In genomic region chr9:124040186-124040920, GRCh38 we compare ENCODE assay signal across 9 cellular contexts. TPM values are rescaled to one million over a fixed set of nuclear protein-coding genes. Genes with fewer than 3 reads are reported as not detected.
DNase-seq lines count a peak whose midpoint lies in the region; ATAC-seq, FAIRE-seq and TF ChIP-seq lines count a peak whose summit lies in the region.
"Had no signal": no experiment of that assay in that cellular context is flagged by ENCODE, and none has a peak within 500 bp of the region (broad histone marks: within the 10 kb centered on the region; RNA-seq: fewer than 3 reads in every experiment).

No MANE protein-coding gene starts in this region.

- H3F3A ChIP-seq in DOHH2 (ENCODE audit: control insufficient read depth, insufficient read depth) (no peaks in the 10 kb centered on the region), MM.1S (ENCODE audit: insufficient read depth, low read length) (no peaks in the 10 kb centered on the region)

- H2AFZ ChIP-seq in MM.1S (ENCODE audit: low read length): 0 out of 2 replicates have a peak overlapping the region, but pooled peaks have one; percentile 27

- TF ChIP-seq POLR2A in esophagus squamous epithelium (IDR thresholded peaks at IDR 0.05): no peak
- no peak for TF ChIP-seq POLR2A in GM18505 (IDR thresholded peaks at IDR 0.05; ENCODE audit: borderline replicate concordance, extremely low read depth, insufficient read depth, insufficient read length)

- H3K9me3 ChIP-seq in DOHH2 (ENCODE audit: control insufficient read depth, insufficient read depth, low read length): no peaks in the 10 kb centered on the region
- no peaks in the 10 kb centered on the region for H3K9me3 ChIP-seq in MM.1S (replicated peaks; ENCODE audit: insufficient read depth, low read length)
- no peaks in the 10 kb centered on the region for H3K9me3 ChIP-seq in esophagus squamous epithelium
- no peaks in the 10 kb centered on the region for H3K9me3 ChIP-seq in pancreas
- H3K9me3 ChIP-seq in small intestine (ENCODE audit: control insufficient read depth, low read depth): no peaks in the 10 kb centered on the region

- FAIRE-seq in pancreas (lab: Jason Lieb, UNC): no peak
- FAIRE-seq in small intestine (lab: Jason Lieb, UNC): no peak

- ATAC-seq in pancreas: peak; percentile 15 to 44 (median 32)
- ATAC-seq in GM18505 (IDR thresholded peaks at IDR 0.05; ENCODE audit: unreplicated experiment): no peak

- 22 to 64% methylated on average over 6 to 14 of the region's 21 CpGs for WGBS in esophagus squamous epithelium, 2 donors
- 30% methylated on average over 21 of the region's 21 CpGs for WGBS in pancreas, 2 donors
- WGBS in small intestine, 3 donors: 28 to 37% (median 30%) methylated on average over 21 of the region's 21 CpGs

- H3K4me3 ChIP-seq in DOHH2 (ENCODE audit: low read length) (no peak overlapping the region), MM.1S (ENCODE audit: low read length) (no peak overlapping the region; the same call in 1 of the 2 replicates), esophagus squamous epithelium (peak overlapping the region in 3 of 4 donors; percentile 21 to 62 (median 41)), pancreas (peak overlapping the region in 2 of 4 donors; percentile 26 to 43), small intestine (ENCODE audit: low read depth in 1 of 2, low read length in 2 of 2) (peak overlapping the region in 1 of 2 donors; percentile 16)

- H3K27ac ChIP-seq in DOHH2 (ENCODE audit: low read depth, low read length): no peak overlapping the region
- no peak overlapping the region for H3K27ac ChIP-seq in MM.1S (ENCODE audit: low read length)
- no peak overlapping the region for H3K27ac ChIP-seq in esophagus squamous epithelium
- no peak overlapping the region for H3K27ac ChIP-seq in pancreas
- no peak overlapping the region for H3K27ac ChIP-seq in small intestine (ENCODE audit: low read depth in 1 of 2, low read length in 1 of 2)
- H3K27ac ChIP-seq in substantia nigra (ENCODE audit: low read depth, low read length, poor library complexity, severe bottlenecking): no peak overlapping the region

- intact Hi-C loops in esophagus squamous epithelium (cut with DNase I): loop anchor here (5.0 kb wide), 1 partner anchor 493 kb away; no protein-coding TSS in a partner anchor
- intact Hi-C loops in pancreas (cut with DNase I): no loop called here

- H3K9me2 ChIP-seq in DOHH2 (replicated peaks; ENCODE audit: control insufficient read depth, low read length): no peaks in the 10 kb centered on the region
- H3K9me2 ChIP-seq in MM.1S (replicated peaks; ENCODE audit: insufficient read depth, low read length): no peaks in the 10 kb centered on the region

- H3K27me3 ChIP-seq in DOHH2 (ENCODE audit: control insufficient read depth, low read length) (peaks cover 23% of the 10 kb centered on the region), MM.1S (replicated peaks; ENCODE audit: insufficient read depth, low read length) (peaks cover 3% of the 10 kb centered on the region), esophagus squamous epithelium (peaks cover 0 to 95% (median 2%) of the 10 kb centered on the region in 4 donors), pancreas (peaks cover 0 to 6% (median 3%) of the 10 kb centered on the region in 4 donors), small intestine (ENCODE audit: control insufficient read depth in 2 of 2, insufficient read depth in 2 of 2, low read length in 2 of 2) (peaks cover 0 to 33% of the 10 kb centered on the region in 2 donors)

- no peaks in the 10 kb centered on the region for H3K4me1 ChIP-seq in DOHH2 (ENCODE audit: control insufficient read depth, low read length)
- H3K4me1 ChIP-seq in MM.1S (ENCODE audit: low read length): no peaks in the 10 kb centered on the region
- H3K4me1 ChIP-seq in esophagus squamous epithelium: peaks cover 14 to 31% (median 20%) of the 10 kb centered on the region in 3 donors
- peaks cover 0 to 7% (median 4%) of the 10 kb centered on the region in 3 donors for H3K4me1 ChIP-seq in pancreas
- peaks cover 0 to under 1% of the 10 kb centered on the region in 2 donors for H3K4me1 ChIP-seq in small intestine (ENCODE audit: control insufficient read depth in 2 of 2, insufficient read depth in 1 of 2, low read depth in 1 of 2, low read length in 1 of 2)

- H3K36me3 ChIP-seq in DOHH2 (ENCODE audit: control insufficient read depth, low read length) (no peaks in the 10 kb centered on the region), MM.1S (replicated peaks; ENCODE audit: insufficient read depth, low read length) (no peaks in the 10 kb centered on the region), esophagus squamous epithelium (no peaks in the 10 kb centered on the region), pancreas (no peaks in the 10 kb centered on the region), small intestine (ENCODE audit: control insufficient read depth in 2 of 2, insufficient read depth in 2 of 2, low read length in 2 of 2) (no peaks in the 10 kb centered on the region)

- TF ChIP-seq CTCF in DOHH2 (IDR thresholded peaks at IDR 0.05; ENCODE audit: low read depth, low read length, poor library complexity, severe bottlenecking) (no peak), MM.1S (IDR thresholded peaks at IDR 0.05; ENCODE audit: low read length) (no peak), esophagus squamous epithelium (IDR thresholded peaks at IDR 0.05) (no peak), pancreas (IDR thresholded peaks at IDR 0.05) (no peak)

- H4K20me1 ChIP-seq in DOHH2 (ENCODE audit: control insufficient read depth, insufficient read depth, low read depth, low read length) (no peaks in the 10 kb centered on the region), MM.1S (ENCODE audit: insufficient read depth, low read length) (no peaks in the 10 kb centered on the region)

- no peak overlapping the region for H3K9ac ChIP-seq in MM.1S (ENCODE audit: low read length)

- DNase-seq in MM.1S (no peak), esophagus squamous epithelium (lab: John Stamatoyannopoulos, UW) (no peak), pancreas (no peak), small intestine (no peak), substantia nigra (lab: John Stamatoyannopoulos, UW) (no peak)
- DNase-seq in activated CD8-positive, alpha-beta memory T cell treated with anti-CD3 and anti-CD28 coated beads, Interleukin-2, amount 50 U/mL, for 48 hours: no peak

- no peaks in the 10 kb centered on the region for H3K79me2 ChIP-seq in DOHH2 (ENCODE audit: control insufficient read depth, low read length)
- H3K79me2 ChIP-seq in MM.1S (ENCODE audit: low read length): no peaks in the 10 kb centered on the region

- peak overlapping the region; percentile 20; the same call in 1 of the 2 replicates for H3K4me2 ChIP-seq in DOHH2 (ENCODE audit: low read length)
- H3K4me2 ChIP-seq in MM.1S (ENCODE audit: low read depth, low read length): peak overlapping the region; percentile 51; the same call in 1 of the 2 replicates

RNA-seq across cellular contexts. Expression of gene LHX2, which starts 28.8 kb away (rescaled TPM):
- total RNA-seq in esophagus squamous epithelium (under 1 TPM in 1 of 4 donors, not detected in 3; 0.22 TPM), pancreas (not detected)
- polyA plus RNA-seq in pancreas (not detected), small intestine (not detected)
- total RNA-seq: T-cell had no signal

Comparison
In these comparisons a context has a peak if more than half of its experiments do, and no peak if none do; other contexts are left out.
1. H3K4me3 ChIP-seq: peak in esophagus squamous epithelium (3 of 4); none in DOHH2 (single experiment) and MM.1S (single experiment).